ENCODE assay signal across 1 cellular context in the genomic region with DNA sequence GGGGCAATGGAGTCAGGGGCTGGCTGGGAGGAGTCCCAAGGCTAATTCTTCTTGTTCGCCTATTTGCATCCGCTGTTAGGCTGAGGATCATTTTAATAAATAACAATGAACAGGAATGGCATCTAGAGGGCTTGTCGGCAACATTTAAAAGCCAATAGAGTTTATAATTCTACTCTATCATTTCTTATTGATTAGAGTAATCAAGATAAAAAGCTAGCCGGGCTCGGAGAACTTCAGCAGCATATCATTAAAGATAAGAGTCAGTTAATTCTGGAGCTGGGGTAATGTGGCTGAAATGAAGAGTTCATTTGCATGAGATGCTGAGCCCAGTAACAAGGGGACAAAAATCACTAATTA.
TF ChIP-seq lines count a peak whose summit lies in the region.

No MANE protein-coding gene starts in this region.

TF ChIP-seq in H1, 55 proteins besides CTCF, POLR2A, EP300 and RAD21 (continued from another document):
- TF ChIP-seq TEAD4 (IDR thresholded peaks at IDR 0.05; ENCODE audit: low read depth, low read length) (no peak), KDM1A (IDR thresholded peaks at IDR 0.05; ENCODE audit: borderline replicate concordance, low read length) (no peak), YY1 (IDR thresholded peaks at IDR 0.05; ENCODE audit: low read depth, low read length) (no peak), SP1 (IDR thresholded peaks at IDR 0.05; ENCODE audit: low read depth, low read length) (no peak), EGR1 (IDR thresholded peaks at IDR 0.05; ENCODE audit: borderline replicate concordance, low read depth, low read length) (no peak), TBP (IDR thresholded peaks at IDR 0.05; ENCODE audit: low read depth, low read length) (no peak), JUND (IDR thresholded peaks at IDR 0.05; ENCODE audit: low read length) (no peak), CBX5 (IDR thresholded peaks at IDR 0.05; ENCODE audit: low read depth, low read length) (no peak), BCL11A (IDR thresholded peaks at IDR 0.05; ENCODE audit: low read depth in 2 of 2, low read length in 2 of 2) (no peak), CEBPB (IDR thresholded peaks at IDR 0.05; ENCODE audit: low read depth, low read length) (no peak), MAFK (IDR thresholded peaks at IDR 0.05; ENCODE audit: low read depth, low read length) (no peak), TCF12 (IDR thresholded peaks at IDR 0.05; ENCODE audit: low read depth, low read length) (no peak), CBX8 (IDR thresholded peaks at IDR 0.05; ENCODE audit: borderline replicate concordance, low read depth, low read length) (no peak), BRCA1 (IDR thresholded peaks at IDR 0.05; ENCODE audit: low read depth, low read length) (no peak), ASH2L (IDR thresholded peaks at IDR 0.05; ENCODE audit: low read length) (no peak), HDAC2 (IDR thresholded peaks at IDR 0.05; ENCODE audit: borderline replicate concordance in 1 of 2, low read depth in 2 of 2, low read length in 2 of 2) (no peak)
- TF ChIP-seq, protein P1, sequence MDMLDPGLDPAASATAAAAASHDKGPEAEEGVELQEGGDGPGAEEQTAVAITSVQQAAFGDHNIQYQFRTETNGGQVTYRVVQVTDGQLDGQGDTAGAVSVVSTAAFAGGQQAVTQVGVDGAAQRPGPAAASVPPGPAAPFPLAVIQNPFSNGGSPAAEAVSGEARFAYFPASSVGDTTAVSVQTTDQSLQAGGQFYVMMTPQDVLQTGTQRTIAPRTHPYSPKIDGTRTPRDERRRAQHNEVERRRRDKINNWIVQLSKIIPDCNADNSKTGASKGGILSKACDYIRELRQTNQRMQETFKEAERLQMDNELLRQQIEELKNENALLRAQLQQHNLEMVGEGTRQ (IDR thresholded peaks at IDR 0.05; ENCODE audit: low read length): no peak
TF ChIP-seq in H1: peak in this region for 0.
